In genomic region chr3:11185564-11186317, GRCh38 we compare ENCODE assay signal across 10 cellular contexts. TPM values are rescaled to one million over a fixed set of nuclear protein-coding genes. Genes with fewer than 3 reads are reported as not detected.
DNase-seq lines count a peak whose midpoint lies in the region; ATAC-seq and TF ChIP-seq lines count a peak whose summit lies in the region.
"Had no signal": no experiment of that assay in that cellular context is flagged by ENCODE, and none has a peak within 500 bp of the region (broad histone marks: within the 10 kb centered on the region; RNA-seq: fewer than 3 reads in every experiment).

No MANE protein-coding gene starts in this region.

- H3K4me1 Mint-ChIP-seq in mesothelial cell of epicardium: peaks cover 10% of the 10 kb centered on the region

- no peaks in the 10 kb centered on the region for H3K36me3 Mint-ChIP-seq in mesothelial cell of epicardium

- peak overlapping the region; percentile 32 for H3K27ac ChIP-seq in psoas muscle

- TF ChIP-seq CTCF in psoas muscle (IDR thresholded peaks at IDR 0.05) (no peak), mesothelial cell of epicardium (IDR thresholded peaks at IDR 0.05; ENCODE audit: unreplicated experiment) (no peak)

- ATAC-seq in psoas muscle: peak; percentile 95 to 98 (median 98)
- ATAC-seq in GM21526 (IDR thresholded peaks at IDR 0.05; ENCODE audit: low FRiP score, unreplicated experiment): no peak

- peaks cover 20% of the 10 kb centered on the region for H3K4me1 ChIP-seq in psoas muscle

- H3K27ac Mint-ChIP-seq in mesothelial cell of epicardium: no peak overlapping the region

- WGBS in psoas muscle, 3 donors: 19 to 23% (median 19%) methylated on average over 13 of the region's 13 CpGs

- DNase-seq in Daoy (ENCODE audit: low read depth): peak; percentile 89
- peak; percentile 66 for DNase-seq in T1000 (lab: John Stamatoyannopoulos, UW)
- DNase-seq in glomerular endothelial cell (ENCODE audit: extremely low read depth, low read depth, low spot score): peak; percentile 71
- peak; percentile 79 for DNase-seq in psoas muscle
- DNase-seq in COLO668 (lab: John Stamatoyannopoulos, UW; ENCODE audit: unreplicated experiment): no peak
- no peak for DNase-seq in DMS114 treated with DMSO at 0.1 percent for 48 hours (lab: John Stamatoyannopoulos, UW; ENCODE audit: unreplicated experiment)
- DNase-seq in mesothelial cell of epicardium (ENCODE audit: low spot score in 2 of 2, unreplicated experiment in 2 of 2): no peak
- DNase-seq: GF-D8, NCI-H82 had no signal

- no peaks in the 10 kb centered on the region for H3K36me3 ChIP-seq in psoas muscle (ENCODE audit: insufficient read depth in 1 of 2, low read depth in 1 of 2)

- H3K4me3 ChIP-seq in psoas muscle: no peak overlapping the region

- no peaks in the 10 kb centered on the region for H3K9me3 ChIP-seq in psoas muscle

- no peak overlapping the region for H3K4me3 Mint-ChIP-seq in mesothelial cell of epicardium

- no peaks in the 10 kb centered on the region for H3K27me3 ChIP-seq in psoas muscle (ENCODE audit: insufficient read depth in 3 of 3, low read length in 2 of 3)

- no peaks in the 10 kb centered on the region for H3K9me3 Mint-ChIP-seq in mesothelial cell of epicardium

- peaks cover 6% of the 10 kb centered on the region for H3K27me3 Mint-ChIP-seq in mesothelial cell of epicardium (ENCODE audit: low read depth)

- intact Hi-C loops in psoas muscle (cut with DNase I): no loop called here

RNA-seq across cellular contexts. Expression of gene HRH1, which starts 31.4 kb away (rescaled TPM):
- total RNA-seq in Daoy (2014; rRNA removed; shearing (Covaris generic)): 8.2 and 9.0 TPM in 2 replicates
- total RNA-seq in glomerular endothelial cell: 13.3 and 23.5 TPM in 2 replicates
- total RNA-seq in psoas muscle: 1 to 10 TPM in 3 of 4 donors, under 1 TPM in 1; 0.53 to 1.5 (median 1.3) TPM
- polyA plus RNA-seq in psoas muscle: 1 to 10 TPM in 1 of 3 donors, under 1 TPM in 2; 0.29 to 1.2 (median 0.42) TPM
- 0.31 to 0.45 TPM (median 0.42 TPM) in 3 replicates for total RNA-seq in mesothelial cell of epicardium

Comparison
In these comparisons a context has a peak if more than half of its experiments do, and no peak if none do; other contexts are left out.
1. DNase-seq: peak in Daoy (single experiment), T1000 (single experiment), glomerular endothelial cell (single experiment) and psoas muscle (2 of 2); none in COLO668 (single experiment), DMS114 treated with DMSO at 0.1 percent for 48 hours (single experiment) and mesothelial cell of epicardium (0 of 2).